16 cellular contexts compared by ENCODE assay signal in the genomic region with DNA sequence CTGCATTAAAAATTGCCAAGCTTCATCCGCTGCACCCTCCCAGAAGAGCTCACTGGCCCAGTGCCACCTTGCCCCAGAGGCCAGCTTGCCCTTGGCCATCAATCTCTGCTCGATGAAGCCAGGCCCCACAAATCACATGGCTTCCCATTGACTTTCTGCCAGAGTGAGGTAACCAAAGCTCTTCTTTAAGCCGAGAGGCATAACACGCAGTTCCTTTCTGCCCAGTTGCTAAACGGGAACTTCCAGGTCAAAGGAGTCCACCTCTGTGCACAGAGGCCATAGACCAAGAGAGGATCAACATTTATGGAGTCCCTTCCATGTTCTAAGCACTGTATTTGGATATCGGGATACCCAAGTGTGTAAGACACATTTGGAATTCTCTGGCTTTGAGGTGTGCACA.
A peak's percentile ranks its signal among the peaks of the same experiment; 100 is the strongest.
DNase-seq lines count a peak whose midpoint lies in the region; ATAC-seq, FAIRE-seq and TF ChIP-seq lines count a peak whose summit lies in the region.
"Had no signal": no experiment of that assay in that cellular context is flagged by ENCODE, and none has a peak within 500 bp of the region (broad histone marks: within the 10 kb centered on the region; RNA-seq: fewer than 3 reads in every experiment).

No MANE protein-coding gene starts in this region.

- H3K36me3 ChIP-seq in right atrium auricular region, result no peaks in the 10 kb centered on the region
- no peaks in the 10 kb centered on the region for H3K36me3 ChIP-seq in mesendoderm (ENCODE audit: control insufficient read depth, insufficient read depth, low read length)
- H3K36me3 ChIP-seq in smooth muscle cell (ENCODE audit: low read depth), result no peaks in the 10 kb centered on the region
- H3K36me3 ChIP-seq: BLaER1, HAP-1 had no signal

- H3K9me3 ChIP-seq in right atrium auricular region, result no peaks in the 10 kb centered on the region
- H3K9me3 ChIP-seq in smooth muscle cell (replicated peaks; ENCODE audit: low read depth), result no peaks in the 10 kb centered on the region
- H3K9me3 ChIP-seq: BLaER1, HAP-1 had no signal

- H3K9ac ChIP-seq in mesendoderm (ENCODE audit: low read length) (no peak overlapping the region), smooth muscle cell (ENCODE audit: low read depth) (no peak overlapping the region)
- H3K9ac ChIP-seq: BLaER1, GM23248 had no signal

- no CpG with 5 or more reads among the region's 6 CpGs for WGBS in mesendoderm (ENCODE audit: extremely low coverage, insufficient coverage, low lambda C conversion rate)
- 82% methylated on average over 6 of the region's 6 CpGs for WGBS in smooth muscle cell (ENCODE audit: low lambda C conversion rate)

- H2BK15ac ChIP-seq in mesendoderm (replicated peaks; ENCODE audit: low read depth), result no peak overlapping the region

- no peak overlapping the region for H4K5ac ChIP-seq in mesendoderm (ENCODE audit: low read length)

- H3K18ac ChIP-seq in mesendoderm (ENCODE audit: low read length), result no peak overlapping the region

- H3K4me1 ChIP-seq in right atrium auricular region (no peaks in the 10 kb centered on the region), mesendoderm (ENCODE audit: control insufficient read depth, low read depth, low read length) (no peaks in the 10 kb centered on the region), smooth muscle cell (ENCODE audit: low read depth) (no peaks in the 10 kb centered on the region)
- H3K4me1 ChIP-seq: BLaER1, HAP-1 had no signal

- no peak overlapping the region for H2AK5ac ChIP-seq in mesendoderm (ENCODE audit: low read length)

- DNase-seq in left ventricle myocardium superior (no peak), right atrium auricular region (ENCODE audit: low spot score) (no peak), NCI-H446 (lab: John Stamatoyannopoulos, UW) (peak; percentile 42 to 54), sciatic nerve (ENCODE audit: low spot score) (no peak), mesendoderm (no peak), smooth muscle cell (lab: John Stamatoyannopoulos, UW; ENCODE audit: unreplicated experiment) (no peak)
- no peak for DNase-seq in stimulated activated CD4-positive, alpha-beta T cell treated with anti-CD3 and anti-CD28 coated beads, Interleukin-1b, Interleukin-23, amount 100 ng/mL, for 48 hours
- DNase-seq: 8988T; CD4-positive, alpha-beta memory T cell; DND-41; EL; GM23248 had no signal

- H3K4me3 ChIP-seq in right atrium auricular region (no peak overlapping the region), mesendoderm (ENCODE audit: low read length) (no peak overlapping the region), smooth muscle cell (no peak overlapping the region)
- H3K4me3 ChIP-seq: BLaER1, GM12878, GM23248, HAP-1 had no signal

- peak; percentile 51 for FAIRE-seq in islet of Langerhans (lab: Jason Lieb, UNC)
- FAIRE-seq: GM12878 had no signal

- TF ChIP-seq CTCF in right atrium auricular region (IDR thresholded peaks at IDR 0.05) (no peak), smooth muscle cell (IDR thresholded peaks at IDR 0.05; ENCODE audit: borderline replicate concordance, insufficient read depth, poor library complexity, severe bottlenecking) (no peak)

- no peak overlapping the region for H3K4ac ChIP-seq in mesendoderm (ENCODE audit: low read depth, low read length)

- no peak overlapping the region for H2AFZ ChIP-seq in smooth muscle cell (ENCODE audit: low read depth)
- H2AFZ ChIP-seq: GM23248 had no signal

- no peak overlapping the region for H3K4me2 ChIP-seq in mesendoderm (ENCODE audit: low read length)
- H3K4me2 ChIP-seq in smooth muscle cell, result no peak overlapping the region
- H3K4me2 ChIP-seq: BLaER1 had no signal

- no peaks in the 10 kb centered on the region for H3F3A ChIP-seq in smooth muscle cell (ENCODE audit: low read depth)

- no peaks in the 10 kb centered on the region for H4K20me1 ChIP-seq in smooth muscle cell (ENCODE audit: low read depth)
- H4K20me1 ChIP-seq: BLaER1 had no signal

- H3K79me1 ChIP-seq in mesendoderm (ENCODE audit: low read length), result no peaks in the 10 kb centered on the region

- no peak overlapping the region for H3K23ac ChIP-seq in mesendoderm (ENCODE audit: low read length)

- H4K8ac ChIP-seq in mesendoderm (ENCODE audit: low read depth, low read length), result no peak overlapping the region

- H3K56ac ChIP-seq in mesendoderm (ENCODE audit: low read length), result no peak overlapping the region

- intact Hi-C loops in left ventricle myocardium superior (cut with micrococcal nuclease) (no loop called here), sciatic nerve (cut with DNase I) (no loop called here)

- peak; percentile 34 for ATAC-seq in left ventricle myocardium superior
- peak; percentile 42 for ATAC-seq in sciatic nerve
- ATAC-seq: GM12878 had no signal

- H3K27me3 ChIP-seq in right atrium auricular region (no peaks in the 10 kb centered on the region), mesendoderm (ENCODE audit: insufficient read depth, low read length, poor library complexity) (no peaks in the 10 kb centered on the region), smooth muscle cell (ENCODE audit: low read depth) (no peaks in the 10 kb centered on the region)
- H3K27me3 ChIP-seq: BLaER1 had no signal

- H2BK120ac ChIP-seq in mesendoderm (ENCODE audit: low read depth, low read length), result no peak overlapping the region

- H3K27ac ChIP-seq in right atrium auricular region, result no peak overlapping the region
- H3K27ac ChIP-seq in mesendoderm (ENCODE audit: low read depth, low read length), result no peak overlapping the region
- no peak overlapping the region for H3K27ac ChIP-seq in smooth muscle cell (ENCODE audit: low read depth)
- H3K27ac ChIP-seq: BLaER1, GM23248 had no signal

- no peak overlapping the region for H2BK5ac ChIP-seq in mesendoderm (ENCODE audit: low read length)

- H3K79me2 ChIP-seq in mesendoderm (ENCODE audit: control insufficient read depth, insufficient read depth, low read length) (no peaks in the 10 kb centered on the region), smooth muscle cell (ENCODE audit: low read depth) (no peaks in the 10 kb centered on the region)

Comparison
In these comparisons a context has a peak if more than half of its experiments do, and no peak if none do; other contexts are left out.
1. DNase-seq: peak in NCI-H446 (2 of 2); none in left ventricle myocardium superior (single experiment), right atrium auricular region (single experiment), sciatic nerve (single experiment), mesendoderm (single experiment), stimulated activated CD4-positive, alpha-beta T cell treated with anti-CD3 and anti-CD28 coated beads, Interleukin-1b, Interleukin-23, amount 100 ng/mL, for 48 hours (single experiment) and smooth muscle cell (single experiment).